19 cellular contexts compared by ENCODE assay signal in genomic region chr3:30600572-30600971, GRCh38. TPM values are rescaled to one million over a fixed set of nuclear protein-coding genes. Genes with fewer than 3 reads are reported as not detected.
A peak's percentile ranks its signal among the peaks of the same experiment; 100 is the strongest.
DNase-seq lines count a peak whose midpoint lies in the region; ATAC-seq, FAIRE-seq and TF ChIP-seq lines count a peak whose summit lies in the region.
"Had no signal": no experiment of that assay in that cellular context is flagged by ENCODE, and none has a peak within 500 bp of the region (broad histone marks: within the 10 kb centered on the region; RNA-seq: fewer than 3 reads in every experiment).

No MANE protein-coding gene starts in this region.

- no TSS peak for BruUV-seq in PC-9 (replicated peaks; lab: Mats Ljungman, UMichigan)

- intact Hi-C loops in PC-9 (cut with micrococcal nuclease; ENCODE audit: unreplicated experiment): no loop called here
- intact Hi-C loops in lower lobe of right lung (cut with DNase I): no loop called here
- intact Hi-C loops in adrenal gland (cut with DNase I): no loop called here

- H2AFZ ChIP-seq in DND-41 (ENCODE audit: low read depth, low read length) (no peak overlapping the region), PC-9 (no peak overlapping the region)

- POLR2A ChIA-PET in A549 (lab: Yijun Ruan, JAX): no interaction called here
- POLR2A ChIA-PET in PC-9 (lab: Charles Lee; ENCODE audit: unreplicated experiment): interaction anchor here (0.6 kb wide), 1 partner anchor 403 kb away, joined by 6 read pairs; no protein-coding TSS in a partner anchor

- H3K27me3 ChIP-seq in DND-41 (ENCODE audit: insufficient read depth, low read length, poor library complexity) (no peaks in the 10 kb centered on the region), PC-9 (ENCODE audit: insufficient read depth, low read depth) (no peaks in the 10 kb centered on the region), lower lobe of right lung (ENCODE audit: low read depth) (no peaks in the 10 kb centered on the region), adrenal gland (no peaks in the 10 kb centered on the region)
- H3K27me3 ChIP-seq: SJCRH30 had no signal

- H3K9me2 ChIP-seq in PC-9 (ENCODE audit: insufficient read depth): no peaks in the 10 kb centered on the region

- H3F3A ChIP-seq in PC-9 (ENCODE audit: insufficient read depth, low read depth): peaks cover 21% of the 10 kb centered on the region

- H3K4me3 Mint-ChIP-seq in activated T-helper 17 cell treated with anti-CD3 and anti-CD28 coated beads, Interleukin-2, amount 50 U/mL, for 72 hours: no peak overlapping the region
- H3K4me3 Mint-ChIP-seq: CD8-positive, alpha-beta memory T cell; IgD-negative memory B cell had no signal

- DNase-seq in A549 (ENCODE audit: low read depth in 1 of 2, low spot score in 1 of 2) (no peak), DND-41 (no peak), PC-9 (peak; percentile 23 to 43), lower lobe of right lung (no peak), adrenal gland (no peak)
- DNase-seq: AML-193; CD8-positive, alpha-beta memory T cell; H7; NCI-H1048; NCI-H1694; NCI-H2171; NCI-H446 treated with DMSO at 0.1 percent for 48 hours; RPMI8226; SJCRH30; SW 1271 had no signal

- H3K27ac Mint-ChIP-seq in activated T-helper 17 cell treated with anti-CD3 and anti-CD28 coated beads, Interleukin-2, amount 50 U/mL, for 72 hours: no peak overlapping the region
- H3K27ac Mint-ChIP-seq: IgD-negative memory B cell had no signal

- H3K4me2 ChIP-seq in A549 (no peak overlapping the region), DND-41 (ENCODE audit: insufficient read depth, low read length) (no peak overlapping the region), PC-9 (no peak overlapping the region)

- H4K20me1 ChIP-seq in DND-41 (ENCODE audit: insufficient read depth, low read length): no peaks in the 10 kb centered on the region
- no peaks in the 10 kb centered on the region for H4K20me1 ChIP-seq in PC-9 (ENCODE audit: insufficient read depth)

- CTCF ChIA-PET in A549 (lab: Yijun Ruan, JAX): interaction anchor here (0.9 to 1.9 kb wide), 3 partner anchors 40 to 401 kb away, joined by 3 to 7 read pairs (median 4); no protein-coding TSS in a partner anchor
- CTCF ChIA-PET in PC-9 (lab: Charles Lee): interaction anchor here (0.6 to 0.7 kb wide), 3 partner anchors 48 to 559 kb away, joined by 5 to 15 read pairs (median 10); no protein-coding TSS in a partner anchor

- H3K36me3 ChIP-seq in DND-41 (ENCODE audit: insufficient read depth, low read length) (no peaks in the 10 kb centered on the region), PC-9 (ENCODE audit: low read depth) (no peaks in the 10 kb centered on the region), lower lobe of right lung (no peaks in the 10 kb centered on the region), adrenal gland (replicated peaks in 1 of 2) (no peaks in the 10 kb centered on the region)
- H3K36me3 ChIP-seq: SJCRH30 had no signal

- peaks cover 26% of the 10 kb centered on the region for H3K4me1 Mint-ChIP-seq in activated T-helper 17 cell treated with anti-CD3 and anti-CD28 coated beads, Interleukin-2, amount 50 U/mL, for 72 hours

- peak overlapping the region; percentile 20 to 47; a peak in 5 of 6 replicates for H3K27ac ChIP-seq in A549
- H3K27ac ChIP-seq in DND-41 (ENCODE audit: low read length): peak overlapping the region; percentile 48
- H3K27ac ChIP-seq in PC-9: no peak overlapping the region
- no peak overlapping the region for H3K27ac ChIP-seq in lower lobe of right lung
- no peak overlapping the region for H3K27ac ChIP-seq in adrenal gland
- H3K27ac ChIP-seq: SJCRH30 had no signal

- WGBS in A549 (ENCODE audit: missing lambda C conversion rate): 93% methylated on average over 2 of the region's 2 CpGs
- WGBS in adrenal gland, 4 donors: 81 to 96% (median 90%) methylated on average over 2 of the region's 2 CpGs

- H3K4me1 ChIP-seq in A549 (peaks cover 46% of the 10 kb centered on the region), DND-41 (ENCODE audit: insufficient read depth, low read length) (peaks cover 81% of the 10 kb centered on the region), PC-9 (replicated peaks; ENCODE audit: insufficient read depth) (peaks cover 29% of the 10 kb centered on the region), lower lobe of right lung (peaks cover 62% of the 10 kb centered on the region), adrenal gland (replicated peaks in 1 of 2) (peaks cover 28 to 43% of the 10 kb centered on the region in 2 donors)

- TF ChIP-seq RAD21 in A549 (conservative IDR thresholded peaks at IDR 0.05 in 1 of 2, IDR thresholded peaks at IDR 0.05 in 1 of 2): no peak

- no peak for FAIRE-seq in A549 (lab: Jason Lieb, UNC)

- ATAC-seq in A549: no peak
- no peak for ATAC-seq in DND-41 (ENCODE audit: insufficient read depth, low read depth)
- ATAC-seq in lower lobe of right lung: peak; percentile 35 to 40
- no peak for ATAC-seq in HG03565 (IDR thresholded peaks at IDR 0.05; ENCODE audit: unreplicated experiment)
- no peak for ATAC-seq in activated T-helper 17 cell treated with anti-CD3 and anti-CD28 coated beads, Interleukin-2, amount 50 U/mL, for 72 hours (replicated peaks)
- no peak for ATAC-seq in GM18505 (IDR thresholded peaks at IDR 0.05; ENCODE audit: unreplicated experiment)

- TF ChIP-seq POLR2A in A549 (IDR thresholded peaks at IDR 0.05; ENCODE audit: low read length) (no peak), GM18505 (IDR thresholded peaks at IDR 0.05; ENCODE audit: borderline replicate concordance, extremely low read depth, insufficient read depth, insufficient read length) (no peak), adrenal gland (IDR thresholded peaks at IDR 0.05) (no peak)

- no peak for TF ChIP-seq EP300 in A549 (IDR thresholded peaks at IDR 0.05)

- H3K4me3 ChIP-seq in A549 (no peak overlapping the region), DND-41 (ENCODE audit: low read depth in 1 of 2, low read length in 2 of 2) (no peak overlapping the region), PC-9 (no peak overlapping the region), lower lobe of right lung (no peak overlapping the region), adrenal gland (no peak overlapping the region)
- H3K4me3 ChIP-seq: SJCRH30 had no signal

- H3K27me3 Mint-ChIP-seq in activated T-helper 17 cell treated with anti-CD3 and anti-CD28 coated beads, Interleukin-2, amount 50 U/mL, for 72 hours: no peaks in the 10 kb centered on the region
- H3K27me3 Mint-ChIP-seq: CD8-positive, alpha-beta memory T cell; IgD-negative memory B cell had no signal

- H3K9ac ChIP-seq in DND-41 (ENCODE audit: low read depth, low read length): no peak overlapping the region

- H3K9me3 Mint-ChIP-seq in activated T-helper 17 cell treated with anti-CD3 and anti-CD28 coated beads, Interleukin-2, amount 50 U/mL, for 72 hours: no peaks in the 10 kb centered on the region
- H3K9me3 Mint-ChIP-seq: CD8-positive, alpha-beta memory T cell; IgD-negative memory B cell had no signal

- TF ChIP-seq CTCF in A549 (IDR thresholded peaks at IDR 0.05) (no peak), DND-41 (IDR thresholded peaks at IDR 0.05; ENCODE audit: borderline replicate concordance, extremely low read depth, low read length, poor library complexity, severe bottlenecking) (no peak), PC-9 (conservative IDR thresholded peaks at IDR 0.05) (no peak), lower lobe of right lung (IDR thresholded peaks at IDR 0.05) (no peak), adrenal gland (IDR thresholded peaks at IDR 0.05) (no peak)

- H3K9me3 ChIP-seq in A549 (no peaks in the 10 kb centered on the region; the same call in 2 of the 3 replicates), DND-41 (ENCODE audit: insufficient read depth, low read length, severe bottlenecking) (no peaks in the 10 kb centered on the region), PC-9 (ENCODE audit: insufficient read depth, low read depth) (no peaks in the 10 kb centered on the region; the same call in 1 of the 2 replicates), lower lobe of right lung (no peaks in the 10 kb centered on the region), adrenal gland (replicated peaks in 1 of 3) (no peaks in the 10 kb centered on the region)
- H3K9me3 ChIP-seq: SJCRH30 had no signal

- H3K36me3 Mint-ChIP-seq in activated T-helper 17 cell treated with anti-CD3 and anti-CD28 coated beads, Interleukin-2, amount 50 U/mL, for 72 hours (ENCODE audit: low read depth): no peaks in the 10 kb centered on the region
- H3K36me3 Mint-ChIP-seq: CD8-positive, alpha-beta memory T cell; IgD-negative memory B cell had no signal

- H3K79me2 ChIP-seq in DND-41 (ENCODE audit: insufficient read depth, low read length): no peaks in the 10 kb centered on the region
- H3K79me2 ChIP-seq in PC-9 (ENCODE audit: low read depth): no peaks in the 10 kb centered on the region

TF ChIP-seq in A549, 52 proteins besides CTCF, POLR2A, EP300 and RAD21 (continues in another document):
- TF ChIP-seq RARB (CRISPR knock-in tag; IDR thresholded peaks at IDR 0.05): no peak
- no peak for TF ChIP-seq HMGXB4 (CRISPR knock-in tag; IDR thresholded peaks at IDR 0.05; ENCODE audit: borderline replicate concordance)
- no peak for TF ChIP-seq GATA3 (IDR thresholded peaks at IDR 0.05; ENCODE audit: borderline replicate concordance)
- no peak for TF ChIP-seq ZNF302 (CRISPR knock-in tag; IDR thresholded peaks at IDR 0.05)
- TF ChIP-seq CEBPB (IDR thresholded peaks at IDR 0.05): no peak
- TF ChIP-seq ZFP36 (IDR thresholded peaks at IDR 0.05; ENCODE audit: borderline replicate concordance, partially characterized antibody): no peak

RNA-seq across cellular contexts. Expression of gene TGFBR2, which starts 5.8 kb away (rescaled TPM):
- 97.4 and 119 TPM in 2 replicates for polyA plus RNA-seq in A549 (2011; rRNA removed)
- polyA plus RNA-seq in A549 (2012; cell fraction: cytosol; rRNA removed): 21.5 and 26.8 TPM in 2 replicates
- polyA plus RNA-seq in A549 (2012; cell fraction: nucleus; rRNA removed): 20.0 and 20.1 TPM in 2 replicates
- polyA plus RNA-seq in A549 (2017; fragmentation: RNase III; extraction: RNeasy Plus Mini Kit Qiagen cat#74134 plus additional on column Dnase treatment): 47.0 to 57.8 TPM (median 48.5 TPM) in 3 replicates
- polyA minus RNA-seq in A549 (2011; rRNA and poly(A)+ RNA removed): 103 and 115 TPM in 2 replicates
- 26.4 and 33.6 TPM in 2 replicates for total RNA-seq in PC-9 (2021)
- 289 TPM for total RNA-seq in lower lobe of right lung
- total RNA-seq in activated T-helper 17 cell treated with anti-CD3 and anti-CD28 coated beads, Interleukin-2, amount 50 U/mL, for 72 hours: 10 to 100 TPM; 51.2 to 63.2 TPM
- total RNA-seq in adrenal gland: 100 to 1,000 TPM; 142 to 296 (median 178) TPM
- 100 to 1,000 TPM in 1 of 3 donors, 10 to 100 TPM in 2; 19.1 to 128 (median 20.8) TPM for polyA plus RNA-seq in adrenal gland

Comparison
In these comparisons a context has a peak if more than half of its experiments do, and no peak if none do; other contexts are left out.
1. ATAC-seq: peak in lower lobe of right lung (2 of 2); none in A549 (0 of 2), DND-41 (single experiment), HG03565 (single experiment), activated T-helper 17 cell treated with anti-CD3 and anti-CD28 coated beads, Interleukin-2, amount 50 U/mL, for 72 hours (single experiment) and GM18505 (single experiment).
2. DNase-seq: peak in PC-9 (2 of 2); none in A549 (0 of 2), DND-41 (single experiment), lower lobe of right lung (single experiment) and adrenal gland (0 of 7).
3. H3K27ac ChIP-seq: peak in A549 (2 of 2) and DND-41 (single experiment); none in PC-9 (single experiment), lower lobe of right lung (single experiment) and adrenal gland (0 of 5).